ENCODE assay signal across 22 cellular contexts in genomic region chr18:75044296-75044695, GRCh38.
"Had no signal": no experiment of that assay in that cellular context is flagged by ENCODE, and none has a peak within 500 bp of the region (broad histone marks: within the 10 kb centered on the region; RNA-seq: fewer than 3 reads in every experiment).

No MANE protein-coding gene starts in this region.

- H3K36me3 ChIP-seq: SJSA1 had no signal

- FAIRE-seq: RCC 7860 had no signal

- H3K9me3 ChIP-seq: SJSA1 had no signal

- H3K4me3 ChIP-seq: SJSA1, SK-N-MC had no signal

- H3K4me1 ChIP-seq: SJSA1 had no signal

- H3K27ac ChIP-seq: SJSA1, SK-N-MC had no signal

- H3K27me3 ChIP-seq: SJSA1 had no signal

- DNase-seq: KBM-7, MV-4-11, NCI-H1048, NCI-H1105, NCI-H1417, NCI-H1436 treated with DMSO at 0.1 percent for 48 hours, NCI-H1694, NCI-H187 treated with DMSO at 0.1 percent for 48 hours, NCI-H2029 treated with DMSO at 0.1 percent for 48 hours, NCI-H2171, NCI-H226, NCI-H446, NCI-H510A, NCI-H524 treated with DMSO at 0.1 percent for 48 hours, NCI-H69, NCI-H774, Right ventricle myocardium superior, RPMI8226, SIG-M5 had no signal
